In the genomic region with DNA sequence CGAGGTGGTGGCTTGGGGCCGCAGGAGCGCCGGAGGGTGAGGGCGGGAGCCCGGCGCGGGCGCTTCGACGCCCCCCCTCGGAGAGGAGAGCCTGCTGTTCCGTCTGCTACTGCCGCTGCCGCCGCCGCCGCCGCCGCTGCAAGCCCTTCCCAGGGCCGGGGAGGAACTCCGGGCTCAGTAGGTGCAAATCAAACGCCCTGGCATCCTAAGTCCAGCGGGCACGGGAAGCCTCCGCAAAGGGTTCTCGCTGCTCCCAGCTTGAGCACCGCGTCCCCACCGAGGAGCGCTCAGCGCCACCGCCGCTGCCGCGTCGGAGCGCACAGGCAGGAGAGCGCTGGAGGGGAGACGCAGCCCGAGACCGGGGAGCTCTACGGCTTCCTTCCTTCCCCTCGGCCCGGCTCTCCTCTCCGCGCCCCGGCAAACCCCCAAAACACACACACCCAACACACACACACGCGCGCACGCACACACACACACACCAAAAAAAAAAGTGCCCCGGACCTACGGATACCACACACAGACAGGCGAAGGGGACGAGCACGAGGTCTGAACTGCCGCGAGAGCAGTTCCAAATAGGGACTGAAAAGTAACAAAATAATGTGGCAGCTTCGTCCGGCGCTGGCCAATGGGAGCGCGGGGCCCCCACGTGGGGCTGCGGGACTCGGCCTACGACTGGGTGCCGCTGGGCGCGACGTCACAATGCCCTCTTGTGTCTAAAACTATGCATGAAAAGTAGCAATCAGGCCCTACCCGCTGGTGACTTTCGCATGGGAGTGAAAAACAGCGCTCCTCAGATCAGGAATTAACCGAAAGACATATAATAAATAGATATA, we compare ENCODE assay signal across 8 cellular contexts.
DNase-seq lines count a peak whose midpoint lies in the region; ATAC-seq, FAIRE-seq and TF ChIP-seq lines count a peak whose summit lies in the region.

A gene (minus strand): TSS at position 581 of the 833 bp plus-strand sequence. CDS start 1,119 bp downstream, outside the sequence.

- DNase-seq in AG09309 (ENCODE audit: low read depth), result peak; percentile 91
- DNase-seq in NCI-H345 treated with DMSO at 0.1 percent for 48 hours (lab: John Stamatoyannopoulos, UW; ENCODE audit: unreplicated experiment), result peak; percentile 89
- peak; percentile 95 for DNase-seq in activated CD4-positive, CD25-positive, alpha-beta regulatory T cell treated with anti-CD3 and anti-CD28 coated beads, Interleukin-2, amount 50 U/mL, for 16 hours (ENCODE audit: low read depth, low spot score)
- peak; percentile 99 for DNase-seq in cerebellar cortex (ENCODE audit: low spot score)
- peak; percentile 93 to 96 (median 96) for DNase-seq in stimulated activated CD4-positive, alpha-beta T cell treated with anti-CD3 and anti-CD28 coated beads, Interleukin-12 subunit alpha, Interleukin-12 subunit beta, amount 100 ng/mL, for 48 hours (ENCODE audit: low read depth in 2 of 3, low spot score in 1 of 3)

- peak; percentile 93 for TF ChIP-seq POLR2A in GM18951 (IDR thresholded peaks at IDR 0.05; ENCODE audit: extremely low read depth, insufficient read depth, insufficient read length)

- H3K4me3 ChIP-seq in AG09309 (ENCODE audit: control insufficient read depth, low read depth, low read length), result peak within 1 kb of the TSS; percentile 73

- peak; percentile 56 for ATAC-seq in HG03280 (IDR thresholded peaks at IDR 0.05; ENCODE audit: unreplicated experiment)

- in situ Hi-C loops in GM18951 (cut with MboI; ENCODE audit: low sequenced_read_pairs, unreplicated experiment), result loop anchor here (25.0 kb wide), 1 partner anchor 360 kb away; no protein-coding TSS in a partner anchor

- peak; percentile 47 for TF ChIP-seq CTCF in AG09309 (IDR thresholded peaks at IDR 0.05; ENCODE audit: control insufficient read depth, insufficient read depth, low read depth, low read length, missing control alignments)

- peak; percentile 43 for FAIRE-seq in islet of Langerhans (lab: Jason Lieb, UNC)

Comparison
In these comparisons a context has a peak if more than half of its experiments do, and no peak if none do; other contexts are left out.
1. Peak in every context shown above with its lines: DNase-seq, ATAC-seq and H3K4me3 ChIP-seq.